Comparison of ENCODE assay signal across 8 cellular contexts in the genomic region with DNA sequence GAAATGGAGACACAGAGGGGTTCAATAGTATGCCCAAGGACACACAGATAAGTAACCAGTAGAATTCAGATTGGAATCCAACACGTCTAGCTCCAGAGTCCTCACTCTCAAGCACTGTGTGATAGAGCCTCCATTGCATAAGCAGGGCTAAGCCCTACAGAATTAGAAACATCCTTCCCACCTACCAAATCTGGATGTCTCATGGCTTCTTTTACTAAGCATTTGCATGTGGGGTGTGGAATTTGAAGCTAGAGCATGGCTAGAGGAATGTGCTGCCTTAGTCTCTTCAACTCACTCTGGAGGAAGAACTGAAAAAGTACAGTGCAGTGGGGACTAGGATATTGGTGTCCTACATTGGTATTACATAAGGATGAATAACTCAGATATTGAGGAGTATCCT.
"Had no signal": no experiment of that assay in that cellular context is flagged by ENCODE, and none has a peak within 500 bp of the region (broad histone marks: within the 10 kb centered on the region; RNA-seq: fewer than 3 reads in every experiment).

No MANE protein-coding gene starts in this region.

- H3K36me3 ChIP-seq: HAP-1 had no signal

- H3K27ac Mint-ChIP-seq: HFFc6 had no signal

- H3K9me3 Mint-ChIP-seq: HFFc6 had no signal

- H3K4me3 ChIP-seq: GM23248, HAP-1 had no signal

- H3K4me3 Mint-ChIP-seq: HFFc6 had no signal

- DNase-seq: GM23248, GOT3, H7, HFFc6, IMR-90 had no signal

- H3K27ac ChIP-seq: GM23248, HL-60 had no signal

- H2AFZ ChIP-seq: GM23248 had no signal

- H3K9ac ChIP-seq: GM23248 had no signal

- ATAC-seq: HCT116 had no signal

- H3K9me3 ChIP-seq: HAP-1 had no signal
